ENCODE assay signal across 22 cellular contexts in genomic region chr15:48889925-48890324, GRCh38.
"Had no signal": no experiment of that assay in that cellular context is flagged by ENCODE, and none has a peak within 500 bp of the region (broad histone marks: within the 10 kb centered on the region; RNA-seq: fewer than 3 reads in every experiment).

No MANE protein-coding gene starts in this region.

- H3K27ac ChIP-seq: Peyer's patch, RWPE1, SJCRH30 had no signal

- DNase-seq: activated CD4-positive, alpha-beta memory T cell treated with anti-CD3 and anti-CD28 coated beads for 36 hours; activated CD4-positive, alpha-beta T cell treated with anti-CD3 and anti-CD28 coated beads, Interleukin-2, amount 10 ng/mL, durations not matched to agents 7 days and 5 days; activated CD4-positive, CD25-positive, alpha-beta regulatory T cell treated with anti-CD3 and anti-CD28 coated beads, Interleukin-2, amount 50 U/mL, for 72 hours; activated CD8-positive, alpha-beta memory T cell treated with anti-CD3 and anti-CD28 coated beads for 24 hours; activated gamma-delta T cell; activated naive CD4-positive, alpha-beta T cell treated with anti-CD3 and anti-CD28 coated beads for 36 hours; activated T-cell treated with anti-CD3 and anti-CD28 coated beads, Interleukin-2, amount 50 U/mL, for 48 hours; amygdala; KG1; NCI-H1048; NCI-H187 treated with DMSO at 0.1 percent for 48 hours; NCI-H2081 treated with DMSO at 0.1 percent for 48 hours; NCI-H446; NCI-H524; Peyer's patch; Right ventricle myocardium superior had no signal

- H3K27me3 ChIP-seq: Peyer's patch, SJCRH30 had no signal

- H3K4me1 Mint-ChIP-seq: activated T-helper 17 cell treated with anti-CD3 and anti-CD28 coated beads, Interleukin-2, amount 50 U/mL, for 72 hours had no signal

- H3K36me3 Mint-ChIP-seq: activated CD4-positive, alpha-beta memory T cell treated with anti-CD3 and anti-CD28 coated beads for 36 hours; WTC11 had no signal

- H3K4me3 Mint-ChIP-seq: activated CD4-positive, alpha-beta memory T cell treated with anti-CD3 and anti-CD28 coated beads for 36 hours; activated CD4-positive, alpha-beta T cell treated with anti-CD3 and anti-CD28 coated beads, Interleukin-2, amount 10 ng/mL, durations not matched to agents 7 days and 5 days; activated naive CD4-positive, alpha-beta T cell treated with anti-CD3 and anti-CD28 coated beads for 36 hours; activated naive CD8-positive, alpha-beta T cell; activated T-helper 17 cell treated with anti-CD3 and anti-CD28 coated beads, Interleukin-2, amount 50 U/mL, for 72 hours; T-helper 1 cell treated with Interleukin-12 subunit alpha and Interleukin-12 subunit beta and Interleukin-4 antibody, amounts not matched to agents 30 μg/mL and 1 μg/mL, for 36 hours; WTC11 had no signal

- H3K4me1 ChIP-seq: Peyer's patch, SJCRH30 had no signal

- H3K9me3 Mint-ChIP-seq: activated CD4-positive, alpha-beta memory T cell treated with anti-CD3 and anti-CD28 coated beads for 36 hours; activated CD4-positive, alpha-beta T cell treated with anti-CD3 and anti-CD28 coated beads, Interleukin-2, amount 10 ng/mL, durations not matched to agents 7 days and 5 days; activated naive CD4-positive, alpha-beta T cell treated with anti-CD3 and anti-CD28 coated beads for 36 hours; activated T-helper 17 cell treated with anti-CD3 and anti-CD28 coated beads, Interleukin-2, amount 50 U/mL, for 72 hours; T-helper 1 cell treated with Interleukin-12 subunit alpha and Interleukin-12 subunit beta and Interleukin-4 antibody, amounts not matched to agents 30 μg/mL and 1 μg/mL, for 36 hours; WTC11 had no signal

- H3K4me3 ChIP-seq: Peyer's patch had no signal

- ATAC-seq: activated T-helper 17 cell treated with anti-CD3 and anti-CD28 coated beads, Interleukin-2, amount 50 U/mL, for 72 hours; WTC11 had no signal

- H3K27ac Mint-ChIP-seq: activated CD4-positive, alpha-beta memory T cell treated with anti-CD3 and anti-CD28 coated beads for 36 hours; activated CD4-positive, alpha-beta T cell treated with anti-CD3 and anti-CD28 coated beads, Interleukin-2, amount 10 ng/mL, durations not matched to agents 7 days and 5 days; activated naive CD4-positive, alpha-beta T cell treated with anti-CD3 and anti-CD28 coated beads for 36 hours; activated naive CD8-positive, alpha-beta T cell; activated T-helper 17 cell treated with anti-CD3 and anti-CD28 coated beads, Interleukin-2, amount 50 U/mL, for 72 hours; T-helper 1 cell treated with Interleukin-12 subunit alpha and Interleukin-12 subunit beta and Interleukin-4 antibody, amounts not matched to agents 30 μg/mL and 1 μg/mL, for 36 hours; WTC11 had no signal

- H3K9me3 ChIP-seq: Peyer's patch, SJCRH30 had no signal

- H3K36me3 ChIP-seq: Peyer's patch, SJCRH30 had no signal
